Comparison of ENCODE assay signal across 18 cellular contexts in the genomic region with DNA sequence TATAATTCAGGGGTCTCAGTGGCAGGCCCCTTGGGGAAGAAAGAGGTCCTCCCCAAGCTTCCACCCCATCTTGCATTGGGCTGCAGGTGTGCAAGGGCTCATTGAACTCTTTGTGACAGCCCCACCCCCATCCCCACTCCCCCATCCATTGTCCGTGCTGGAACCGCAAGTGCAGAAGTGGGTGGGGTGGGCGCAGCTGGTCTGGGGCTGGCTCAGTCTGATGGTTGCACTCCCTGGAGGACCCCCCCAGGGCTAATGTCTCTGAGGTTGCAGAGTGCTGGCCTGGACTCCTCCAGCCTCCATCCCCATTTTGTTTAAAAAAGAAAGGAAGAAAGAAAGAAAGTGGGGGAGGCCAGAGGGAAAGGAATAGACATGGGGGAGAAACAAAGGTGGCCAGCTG.
"Had no signal": no experiment of that assay in that cellular context is flagged by ENCODE, and none has a peak within 500 bp of the region (broad histone marks: within the 10 kb centered on the region; RNA-seq: fewer than 3 reads in every experiment).

No MANE protein-coding gene starts in this region.

- ATAC-seq: effector memory CD8-positive, alpha-beta T cell; foreskin keratinocyte; gastroesophageal sphincter; heart left ventricle; left cardiac atrium; left lung; left ventricle myocardium superior had no signal

- DNase-seq: cortex of kidney; effector CD8-positive, alpha-beta T cell; effector memory CD8-positive, alpha-beta T cell; endodermal cell; erythroblast; foreskin keratinocyte; heart left ventricle; hippocampal formation; left cardiac atrium; left lung; left ventricle myocardium superior; mammary epithelial cell; mesendoderm; midbrain had no signal

- H3K4me3 ChIP-seq: esophagus muscularis mucosa, gastroesophageal sphincter, heart left ventricle, left lung, lung had no signal

- H3K36me3 ChIP-seq: esophagus muscularis mucosa, gastroesophageal sphincter, heart left ventricle, left lung had no signal

- H3K9me3 ChIP-seq: esophagus muscularis mucosa, gastroesophageal sphincter, heart left ventricle, left lung had no signal

- H3K27me3 ChIP-seq: esophagus muscularis mucosa, foreskin keratinocyte, gastroesophageal sphincter, heart left ventricle, left lung had no signal

- H3K27ac ChIP-seq: epithelial cell of prostate, esophagus muscularis mucosa, foreskin keratinocyte, gastroesophageal sphincter, heart left ventricle, left lung had no signal

- H3K4me1 ChIP-seq: esophagus muscularis mucosa, gastroesophageal sphincter, heart left ventricle, left lung had no signal
